Comparison of ENCODE assay signal across 9 cellular contexts in the genomic region with DNA sequence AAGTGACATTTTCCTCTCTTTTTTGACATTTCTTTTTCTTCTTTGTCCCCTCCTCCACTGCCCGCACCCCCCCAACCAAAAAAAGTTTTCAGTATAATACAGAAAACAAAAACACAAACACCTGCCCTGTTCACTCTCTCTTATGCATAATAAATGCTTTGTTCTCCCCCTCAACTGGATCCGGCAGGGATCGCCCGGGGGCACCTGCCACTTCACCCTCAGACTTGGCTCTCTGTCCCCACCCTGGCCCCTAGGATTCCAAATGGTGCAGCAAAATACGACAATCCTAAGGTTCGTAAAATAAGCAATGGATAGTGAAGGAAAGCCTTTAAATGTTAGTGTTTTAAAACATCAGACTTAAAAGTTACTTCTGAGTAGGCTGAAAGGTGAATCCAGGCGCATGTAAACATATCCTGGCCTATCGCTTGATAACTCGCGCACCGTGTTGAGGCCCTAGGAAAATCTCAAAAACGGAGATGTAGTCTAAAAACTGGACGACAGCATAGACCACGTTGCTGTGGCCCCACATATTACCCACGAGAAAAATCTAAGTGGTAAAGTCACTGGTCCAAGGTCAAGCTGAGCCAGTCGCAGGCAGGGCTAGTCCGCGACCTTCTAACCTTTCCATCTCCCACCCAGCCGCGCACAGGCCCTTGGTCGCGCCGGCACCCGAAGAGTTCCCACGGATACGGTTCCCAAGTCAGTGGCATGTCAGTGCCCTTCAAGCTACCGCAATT.
DNase-seq lines count a peak whose midpoint lies in the region; ATAC-seq and TF ChIP-seq lines count a peak whose summit lies in the region.
"Had no signal": no experiment of that assay in that cellular context is flagged by ENCODE, and none has a peak within 500 bp of the region (broad histone marks: within the 10 kb centered on the region; RNA-seq: fewer than 3 reads in every experiment).

No MANE protein-coding gene starts in this region.

- POLR2A ChIA-PET in activated B cell treated with CpG ODN at 0.5 μM for 24 hours (lab: Charles Lee): no interaction called here

- DNase-seq in GM06990 (ENCODE audit: extremely low read depth, insufficient read length) (no peak), activated B cell treated with CpG ODN at 0.5 μM for 24 hours (no peak), heart left ventricle (peak in 3 of 5 donors; percentile 30 to 45 (median 34)), sigmoid colon (no peak), medulla oblongata (ENCODE audit: extremely low spot score) (no peak), RPMI8226 (no peak), mucosa of gallbladder (ENCODE audit: low spot score) (no peak)
- DNase-seq: activated naive CD4-positive, alpha-beta T cell had no signal

- TF ChIP-seq EP300 in sigmoid colon (IDR thresholded peaks at IDR 0.05): no peak

- peaks cover 9% of the 10 kb centered on the region for H3K4me1 Mint-ChIP-seq in activated B cell treated with CpG ODN at 0.5 μM for 24 hours

- H3K27ac ChIP-seq in heart left ventricle (peak overlapping the region; percentile 89 to 99 (median 97)), sigmoid colon (peak overlapping the region; percentile 94 to 99 (median 96))

- ATAC-seq in activated B cell treated with CpG ODN at 0.5 μM for 24 hours (ENCODE audit: low read depth) (no peak), heart left ventricle (peak in 3 of 4 donors; percentile 16 to 42 (median 19)), HG03354 (IDR thresholded peaks at IDR 0.05; ENCODE audit: poor library complexity, severe bottlenecking, unreplicated experiment) (no peak)

- H3K9me3 Mint-ChIP-seq in activated B cell treated with CpG ODN at 0.5 μM for 24 hours: no peaks in the 10 kb centered on the region

- intact Hi-C loops in activated B cell treated with CpG ODN at 0.5 μM for 24 hours (cut with micrococcal nuclease): no loop called here
- intact Hi-C loops in heart left ventricle (cut with DNase I): loop anchor here in 1 of 10 donors (2.0 kb wide), 1 partner anchor 27 kb away; no protein-coding TSS in a partner anchor
- intact Hi-C loops in sigmoid colon (cut with DNase I): no loop called here

- no peaks in the 10 kb centered on the region for H3K36me3 ChIP-seq in GM06990 (ENCODE audit: control insufficient read depth, insufficient read depth, low read length)
- H3K36me3 ChIP-seq in heart left ventricle: peaks cover 0 to 29% (median 22%) of the 10 kb centered on the region in 9 donors
- peaks cover 0 to 26% (median 7%) of the 10 kb centered on the region in 4 donors for H3K36me3 ChIP-seq in sigmoid colon

- H3K27me3 ChIP-seq in GM06990 (replicated peaks; ENCODE audit: control insufficient read depth, insufficient read depth, low read length) (peaks cover 1% of the 10 kb centered on the region; the same call in 1 of the 2 replicates), heart left ventricle (peaks cover 0 to 20% (median 0%) of the 10 kb centered on the region in 9 donors), sigmoid colon (no peaks in the 10 kb centered on the region)

- no peak for TF ChIP-seq CTCF in GM06990 (IDR thresholded peaks at IDR 0.05; ENCODE audit: insufficient read depth, low read length, poor library complexity, severe bottlenecking)
- TF ChIP-seq CTCF in activated B cell treated with CpG ODN at 0.5 μM for 24 hours (IDR thresholded peaks at IDR 0.05): no peak
- TF ChIP-seq CTCF in heart left ventricle (IDR thresholded peaks at IDR 0.05): no peak
- TF ChIP-seq CTCF in sigmoid colon (IDR thresholded peaks at IDR 0.05): no peak

- peaks cover 4 to 39% (median 29%) of the 10 kb centered on the region in 12 donors for H3K4me1 ChIP-seq in heart left ventricle
- H3K4me1 ChIP-seq in sigmoid colon: peaks cover 0 to 36% (median 6%) of the 10 kb centered on the region in 4 donors

- TF ChIP-seq POLR2A in heart left ventricle (IDR thresholded peaks at IDR 0.05) (no peak), sigmoid colon (IDR thresholded peaks at IDR 0.05) (no peak)

- H3K9me3 ChIP-seq in heart left ventricle: no peaks in the 10 kb centered on the region
- H3K9me3 ChIP-seq in sigmoid colon: no peaks in the 10 kb centered on the region

- CTCF ChIA-PET in activated B cell treated with CpG ODN at 0.5 μM for 24 hours (lab: Charles Lee): no interaction called here

- WGBS in heart left ventricle, 4 donors: 7 to 15% (median 8%) methylated on average over 25 to 27 of the region's 27 CpGs
- WGBS in sigmoid colon, 2 donors: 41% methylated on average over 27 of the region's 27 CpGs

- H3K36me3 Mint-ChIP-seq in activated B cell treated with CpG ODN at 0.5 μM for 24 hours (ENCODE audit: low read depth): no peaks in the 10 kb centered on the region

- H3K4me3 ChIP-seq in GM06990 (replicated peaks; ENCODE audit: low read depth, low read length) (peak overlapping the region; percentile 63), heart left ventricle (peak overlapping the region; percentile 74 to 94 (median 88)), sigmoid colon (peak overlapping the region; percentile 74 to 95 (median 88))

- no peak overlapping the region for H3K27ac Mint-ChIP-seq in activated B cell treated with CpG ODN at 0.5 μM for 24 hours

- H3K27me3 Mint-ChIP-seq in activated B cell treated with CpG ODN at 0.5 μM for 24 hours: peaks cover 35% of the 10 kb centered on the region

- peak overlapping the region; percentile 82 for H3K4me3 Mint-ChIP-seq in activated B cell treated with CpG ODN at 0.5 μM for 24 hours

Comparison
In these comparisons a context has a peak if more than half of its experiments do, and no peak if none do; other contexts are left out.
1. DNase-seq: peak in heart left ventricle (3 of 5); none in GM06990 (single experiment), activated B cell treated with CpG ODN at 0.5 μM for 24 hours (single experiment), sigmoid colon (single experiment), medulla oblongata (single experiment), RPMI8226 (single experiment) and mucosa of gallbladder (single experiment).
2. ATAC-seq: peak in heart left ventricle (3 of 4); none in activated B cell treated with CpG ODN at 0.5 μM for 24 hours (single experiment) and HG03354 (single experiment).
3. Peak in every context shown above with its lines, with median percentiles within 50 percentile points of each other: H3K4me3 ChIP-seq.